In the genomic region with DNA sequence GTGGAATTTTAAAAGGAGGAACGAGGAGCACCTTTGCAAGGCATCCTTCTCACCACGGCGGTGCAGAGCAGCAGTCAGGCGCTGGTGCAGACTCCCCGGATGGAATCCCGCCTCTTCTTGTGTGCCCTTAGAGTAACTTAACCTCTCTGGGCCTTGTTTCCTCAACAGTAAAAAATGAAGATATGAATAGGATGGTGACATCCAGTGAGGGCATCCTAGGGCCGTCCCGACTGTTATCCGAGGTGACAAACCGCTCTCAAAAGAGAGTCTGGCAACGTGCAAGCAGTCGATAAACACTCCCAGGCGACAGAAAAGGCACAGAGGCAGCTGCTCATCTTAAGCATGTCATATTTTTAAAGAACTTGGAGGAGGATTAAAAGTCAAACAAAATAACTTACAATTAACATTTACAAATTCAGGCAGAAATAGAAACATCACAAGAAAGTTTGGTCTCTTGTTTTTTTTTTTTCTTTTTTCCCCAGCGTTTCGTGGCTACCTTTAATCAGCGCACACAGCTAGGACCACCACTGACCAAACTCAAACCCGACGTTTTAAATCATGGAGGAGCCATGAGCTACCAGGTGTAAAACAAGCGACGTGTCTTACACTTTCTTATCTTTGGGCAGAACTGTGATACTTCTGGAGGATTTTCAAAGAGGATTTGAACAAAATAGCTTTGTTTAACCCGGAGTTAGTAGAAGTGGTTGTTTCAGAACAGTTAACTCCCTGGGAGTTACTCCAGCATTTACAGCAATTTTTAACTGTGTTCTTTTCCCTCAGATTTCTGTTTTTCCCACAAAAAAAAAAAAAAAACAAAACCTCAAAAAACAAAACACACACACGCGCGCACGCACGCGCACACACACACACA, we compare ENCODE assay signal across 1 cellular context.
TF ChIP-seq lines count a peak whose summit lies in the region.

No MANE protein-coding gene starts in this region.

TF ChIP-seq in liver, 16 proteins besides CTCF, POLR2A, EP300 and RAD21 (continued from another document):
- TF ChIP-seq TAF1 (conservative IDR thresholded peaks at IDR 0.05) (no peak), NR2F2 (IDR thresholded peaks at IDR 0.05) (no peak), GABPA (IDR thresholded peaks at IDR 0.05 in 1 of 2, conservative IDR thresholded peaks at IDR 0.05 in 1 of 2) (no peak), JUND (IDR thresholded peaks at IDR 0.05) (no peak), ZBTB33 (IDR thresholded peaks at IDR 0.05) (no peak)
